Comparison of ENCODE assay signal across 8 cellular contexts in genomic region chr3:112813723-112814171, GRCh38. TPM values are rescaled to one million over a fixed set of nuclear protein-coding genes. Genes with fewer than 3 reads are reported as not detected.
DNase-seq lines count a peak whose midpoint lies in the region; ATAC-seq and TF ChIP-seq lines count a peak whose summit lies in the region.

No MANE protein-coding gene starts in this region.

- ATAC-seq in GM18520 (IDR thresholded peaks at IDR 0.05; ENCODE audit: unreplicated experiment): no peak

- H3K27me3 ChIP-seq in HL-60 (ENCODE audit: insufficient read depth, poor library complexity, severe bottlenecking) (no peaks in the 10 kb centered on the region), stomach (no peaks in the 10 kb centered on the region)

- no peak for TF ChIP-seq POLR2A in stomach (IDR thresholded peaks at IDR 0.05)

- DNase-seq in CD1c-positive myeloid dendritic cell (ENCODE audit: extremely low spot score) (peak; percentile 95), GM20000 (ENCODE audit: low spot score) (peak; percentile 41), HL-60 (ENCODE audit: low read depth in 1 of 2, low spot score in 1 of 2) (peak; percentile 76 to 87), fibroblast of gingiva (ENCODE audit: low read depth) (peak; percentile 33), stomach (no peak), NCI-H446 (lab: John Stamatoyannopoulos, UW) (no peak), DMS79 treated with DMSO at 0.1 percent for 48 hours (lab: John Stamatoyannopoulos, UW) (no peak)

- TF ChIP-seq CTCF in GM20000 (IDR thresholded peaks at IDR 0.05; ENCODE audit: extremely low read depth, missing control alignments) (no peak), HL-60 (IDR thresholded peaks at IDR 0.05; ENCODE audit: insufficient read depth, low read length) (peak; percentile 13), stomach (IDR thresholded peaks at IDR 0.05) (no peak)

- H3K4me1 ChIP-seq in stomach: peaks cover 0 to 32% (median 16%) of the 10 kb centered on the region in 4 donors

- intact Hi-C loops in stomach (cut with DNase I; ENCODE audit: low total_unique reads): loop anchor here (10.0 kb wide), 1 partner anchor 79 kb away; no protein-coding TSS in a partner anchor

- 21 to 31% (median 29%) methylated on average over 2 of the region's 2 CpGs for WGBS in stomach, 5 donors

- H3K9me3 ChIP-seq in stomach: no peaks in the 10 kb centered on the region

- H3K36me3 ChIP-seq in stomach: no peaks in the 10 kb centered on the region

- peak overlapping the region; percentile 66 for H3K27ac ChIP-seq in HL-60 (replicated peaks)
- H3K27ac ChIP-seq in stomach: peak overlapping the region in 3 of 5 donors; percentile 37 to 73 (median 53)

- H3K4me3 ChIP-seq in HL-60 (replicated peaks; ENCODE audit: insufficient read depth, low read length) (no peak overlapping the region), stomach (no peak overlapping the region)

- no peak for TF ChIP-seq EP300 in stomach (IDR thresholded peaks at IDR 0.05)

RNA-seq across cellular contexts. Expression of gene CD200R1L, which starts 32.9 kb away (rescaled TPM):
- not detected for total RNA-seq in stomach
- not detected for polyA plus RNA-seq in stomach

Comparison
In these comparisons a context has a peak if more than half of its experiments do, and no peak if none do; other contexts are left out.
1. DNase-seq: peak in CD1c-positive myeloid dendritic cell (single experiment), GM20000 (single experiment), HL-60 (2 of 2) and fibroblast of gingiva (single experiment); none in stomach (single experiment), NCI-H446 (0 of 2) and DMS79 treated with DMSO at 0.1 percent for 48 hours (single experiment).